In the genomic region with DNA sequence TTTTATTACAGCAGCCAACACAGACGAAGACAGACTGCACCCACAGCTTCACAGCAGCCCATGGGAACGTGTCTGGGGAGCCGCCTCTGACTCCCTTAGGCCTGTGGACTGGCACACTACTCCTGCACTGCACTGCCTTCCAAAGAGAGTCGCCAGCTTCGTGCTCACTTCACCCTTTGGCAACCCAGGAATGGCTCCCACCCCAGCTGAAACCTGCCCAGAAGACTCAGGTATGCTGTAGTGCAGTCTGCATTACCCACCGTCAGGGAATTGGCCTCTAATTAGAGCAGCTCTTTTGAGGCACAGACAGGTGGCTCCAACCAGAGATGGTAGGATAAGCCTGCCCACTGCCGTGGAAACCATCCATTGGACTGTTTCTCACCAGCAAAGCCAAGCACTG, we compare ENCODE assay signal across 33 cellular contexts. TPM values are rescaled to one million over a fixed set of nuclear protein-coding genes. Genes with fewer than 3 reads are reported as not detected.
A peak's percentile ranks its signal among the peaks of the same experiment; 100 is the strongest.
DNase-seq lines count a peak whose midpoint lies in the region; ATAC-seq, FAIRE-seq and TF ChIP-seq lines count a peak whose summit lies in the region.
"Had no signal": no experiment of that assay in that cellular context is flagged by ENCODE, and none has a peak within 500 bp of the region (broad histone marks: within the 10 kb centered on the region; RNA-seq: fewer than 3 reads in every experiment).

No MANE protein-coding gene starts in this region.

- intact Hi-C loops in uterus (cut with DNase I; ENCODE audit: low total_unique reads), result no loop called here

- H3K36me3 Mint-ChIP-seq in osteocyte (ENCODE audit: unreplicated experiment) (no peaks in the 10 kb centered on the region), chondrocyte (ENCODE audit: low read depth) (no peaks in the 10 kb centered on the region)
- H3K36me3 Mint-ChIP-seq in T-helper 2 cell treated with Interferon-gamma antibody and Interleukin-4, amounts not matched to agents 5 μg/mL and 100 μg/mL, for 36 hours (ENCODE audit: low read depth), result no peaks in the 10 kb centered on the region

- H3K4me1 Mint-ChIP-seq in osteocyte (ENCODE audit: unreplicated experiment) (peaks cover 4% of the 10 kb centered on the region), chondrocyte (ENCODE audit: low read depth) (no peaks in the 10 kb centered on the region)
- no peaks in the 10 kb centered on the region for H3K4me1 Mint-ChIP-seq in T-helper 2 cell treated with Interferon-gamma antibody and Interleukin-4, amounts not matched to agents 5 μg/mL and 100 μg/mL, for 36 hours (ENCODE audit: low read depth)
- H3K4me1 Mint-ChIP-seq: neural crest cell had no signal

- no peak overlapping the region for H3K27ac ChIP-seq in uterus
- H3K27ac ChIP-seq: brain microvascular endothelial cell, C4-2B, hepatocyte, stomach, tibial nerve had no signal

- no peaks in the 10 kb centered on the region for H3K9me3 ChIP-seq in uterus
- H3K9me3 ChIP-seq: stomach had no signal

- no peaks in the 10 kb centered on the region for H3K36me3 ChIP-seq in uterus
- H3K36me3 ChIP-seq: brain microvascular endothelial cell, stomach, tibial nerve had no signal

- no peaks in the 10 kb centered on the region for H3K27me3 Mint-ChIP-seq in osteocyte (ENCODE audit: unreplicated experiment)
- H3K27me3 Mint-ChIP-seq in chondrocyte (ENCODE audit: low read depth), result no peaks in the 10 kb centered on the region
- no peaks in the 10 kb centered on the region for H3K27me3 Mint-ChIP-seq in T-helper 2 cell treated with Interferon-gamma antibody and Interleukin-4, amounts not matched to agents 5 μg/mL and 100 μg/mL, for 36 hours (ENCODE audit: low read depth)

- H3K4me3 Mint-ChIP-seq in osteocyte (ENCODE audit: unreplicated experiment) (no peak overlapping the region), chondrocyte (ENCODE audit: unreplicated experiment) (no peak overlapping the region)
- no peak overlapping the region for H3K4me3 Mint-ChIP-seq in T-helper 2 cell treated with Interferon-gamma antibody and Interleukin-4, amounts not matched to agents 5 μg/mL and 100 μg/mL, for 36 hours
- H3K4me3 Mint-ChIP-seq: neural crest cell had no signal

- peak; percentile 17 for DNase-seq in activated CD4-positive, CD25-positive, alpha-beta regulatory T cell treated with anti-CD3 and anti-CD28 coated beads, Interleukin-2, amount 50 U/mL, for 72 hours
- peak; percentile 18 for DNase-seq in ecto neural progenitor cell (ENCODE audit: low spot score)
- peak; percentile 60 for DNase-seq in osteocyte (ENCODE audit: extremely low spot score, unreplicated experiment)
- DNase-seq in uterus, result peak; percentile 3
- no peak for DNase-seq in chondrocyte (ENCODE audit: low spot score)
- no peak for DNase-seq in RCC 7860 (ENCODE audit: low spot score)
- DNase-seq in T-helper 2 cell treated with Interferon-gamma antibody and Interleukin-4, amounts not matched to agents 5 μg/mL and 100 μg/mL, for 36 hours (ENCODE audit: low spot score), result no peak
- DNase-seq: activated CD4-positive, alpha-beta T cell treated with anti-CD3 and anti-CD28 coated beads, Interleukin-2, amount 50 U/mL, for 4 hours; amygdala; brain microvascular endothelial cell; COR-L47; DMS53; effector CD4-positive, alpha-beta T cell; HCEC 1CT; Kasumi-1; left colon; NCI-H1436; NCI-H2081; NCI-H226; NCI-H69; right cardiac atrium; SIG-M5; stimulated activated CD4-positive, alpha-beta T cell treated with anti-CD3 and anti-CD28 coated beads, Interleukin-2, amount 100 ng/mL, for 48 hours; stomach; T1000 had no signal

- H3K9me3 Mint-ChIP-seq in osteocyte (ENCODE audit: unreplicated experiment) (peaks cover 8% of the 10 kb centered on the region), chondrocyte (ENCODE audit: low read depth) (peaks cover 8% of the 10 kb centered on the region)
- peaks cover 11% of the 10 kb centered on the region for H3K9me3 Mint-ChIP-seq in T-helper 2 cell treated with Interferon-gamma antibody and Interleukin-4, amounts not matched to agents 5 μg/mL and 100 μg/mL, for 36 hours

- ATAC-seq in activated CD4-positive, CD25-positive, alpha-beta regulatory T cell treated with anti-CD3 and anti-CD28 coated beads, Interleukin-2, amount 50 U/mL, for 24 hours, result no peak
- ATAC-seq: activated naive CD4-positive, alpha-beta T cell treated with anti-CD3 and anti-CD28 coated beads, Interleukin-2, amount 50 U/mL, for 72 hours; left colon; right cardiac atrium had no signal

- TF ChIP-seq POLR2A in uterus (IDR thresholded peaks at IDR 0.05), result no peak

- H3K27ac Mint-ChIP-seq in osteocyte (ENCODE audit: unreplicated experiment) (no peak overlapping the region), chondrocyte (ENCODE audit: unreplicated experiment) (no peak overlapping the region)
- no peak overlapping the region for H3K27ac Mint-ChIP-seq in T-helper 2 cell treated with Interferon-gamma antibody and Interleukin-4, amounts not matched to agents 5 μg/mL and 100 μg/mL, for 36 hours
- H3K27ac Mint-ChIP-seq: activated naive CD4-positive, alpha-beta T cell treated with anti-CD3 and anti-CD28 coated beads, Interleukin-2, amount 50 U/mL, for 72 hours had no signal

- no peak overlapping the region for H3K4me3 ChIP-seq in uterus
- H3K4me3 ChIP-seq: hepatocyte, stomach, tibial nerve had no signal

- H3K4me1 ChIP-seq in uterus, result no peaks in the 10 kb centered on the region
- H3K4me1 ChIP-seq: tibial nerve had no signal

- TF ChIP-seq CTCF in osteocyte (IDR thresholded peaks at IDR 0.05) (no peak), uterus (IDR thresholded peaks at IDR 0.05) (no peak), chondrocyte (IDR thresholded peaks at IDR 0.05) (no peak)

- H3K27me3 ChIP-seq in uterus, result no peaks in the 10 kb centered on the region
- H3K27me3 ChIP-seq: brain microvascular endothelial cell, hepatocyte, stomach, tibial nerve had no signal

- FAIRE-seq in RCC 7860 (lab: Jason Lieb, UNC), result no peak
- FAIRE-seq: GM12892 had no signal

RNA-seq across cellular contexts. Expression of gene FRMD1, which starts 39.9 kb away (rescaled TPM):
- total RNA-seq in osteocyte (0.05 and 0.34 TPM in 2 replicates), uterus (1 to 10 TPM in 1 of 4 donors, not detected in 3; 1.0 TPM), chondrocyte (0.20 to 0.28 TPM in 2 of 3 replicates, not detected in the other)
- total RNA-seq: A172; activated naive CD4-positive, alpha-beta T cell treated with anti-CD3 and anti-CD28 coated beads, Interleukin-2, amount 50 U/mL, for 72 hours; neural crest cell had no signal

Comparison
In these comparisons a context has a peak if more than half of its experiments do, and no peak if none do; other contexts are left out.
1. DNase-seq: peak in activated CD4-positive, CD25-positive, alpha-beta regulatory T cell treated with anti-CD3 and anti-CD28 coated beads, Interleukin-2, amount 50 U/mL, for 72 hours (single experiment), ecto neural progenitor cell (single experiment), osteocyte (single experiment) and uterus (2 of 2); none in chondrocyte (single experiment), RCC 7860 (single experiment) and T-helper 2 cell treated with Interferon-gamma antibody and Interleukin-4, amounts not matched to agents 5 μg/mL and 100 μg/mL, for 36 hours (single experiment).